Comparison of ENCODE assay signal across 8 cellular contexts in genomic region chr18:2572144-2572682, GRCh38. TPM values are rescaled to one million over a fixed set of nuclear protein-coding genes. Genes with fewer than 3 reads are reported as not detected.
DNase-seq lines count a peak whose midpoint lies in the region; ATAC-seq, FAIRE-seq and TF ChIP-seq lines count a peak whose summit lies in the region.

No MANE protein-coding gene starts in this region.

- peaks cover 12% of the 10 kb centered on the region for H3K4me1 Mint-ChIP-seq in astrocyte (ENCODE audit: low read depth, unreplicated experiment)
- H3K4me1 Mint-ChIP-seq in natural killer cell = peaks cover 42 to 43% of the 10 kb centered on the region in 2 donors

- peak overlapping the region; percentile 100 for H3K27ac Mint-ChIP-seq in astrocyte (ENCODE audit: unreplicated experiment)
- peak overlapping the region; percentile 99 to 100 for H3K27ac Mint-ChIP-seq in natural killer cell

- H3K27me3 ChIP-seq in astrocyte (ENCODE audit: insufficient read depth, low read length) = no peaks in the 10 kb centered on the region

- peak overlapping the region; percentile 99 for H3K4me3 ChIP-seq in astrocyte (ENCODE audit: insufficient read depth, low read depth, low read length)

- peak overlapping the region; percentile 96 for H3K4me2 ChIP-seq in astrocyte (ENCODE audit: low read length)

- ATAC-seq in HG03432 (IDR thresholded peaks at IDR 0.05; ENCODE audit: unreplicated experiment) (peak; percentile 14), natural killer cell (no peak)

- no peaks in the 10 kb centered on the region for H3K9me3 Mint-ChIP-seq in astrocyte (ENCODE audit: unreplicated experiment)
- no peaks in the 10 kb centered on the region for H3K9me3 Mint-ChIP-seq in natural killer cell

- peak overlapping the region; percentile 100 for H3K4me3 Mint-ChIP-seq in astrocyte (ENCODE audit: unreplicated experiment)
- peak overlapping the region; percentile 98 for H3K4me3 Mint-ChIP-seq in natural killer cell

- H3K9ac ChIP-seq in astrocyte (ENCODE audit: low read length) = peak overlapping the region; percentile 98

- FAIRE-seq in astrocyte (lab: Jason Lieb, UNC) = no peak

- H3K36me3 ChIP-seq in astrocyte (ENCODE audit: insufficient read depth, low read length) = peaks cover 3% of the 10 kb centered on the region

- H3K36me3 Mint-ChIP-seq in astrocyte (ENCODE audit: low read depth, unreplicated experiment) (no peaks in the 10 kb centered on the region), natural killer cell (no peaks in the 10 kb centered on the region)

- no peak for TF ChIP-seq CTCF in astrocyte (IDR thresholded peaks at IDR 0.05; ENCODE audit: insufficient read depth, low read depth, low read length)
- no peak for TF ChIP-seq CTCF in natural killer cell (IDR thresholded peaks at IDR 0.05)

- peak; percentile 67 for DNase-seq in DMS53 (lab: John Stamatoyannopoulos, UW)
- no peak for DNase-seq in DMS53 treated with DMSO at 0.1 percent for 48 hours (lab: John Stamatoyannopoulos, UW; ENCODE audit: unreplicated experiment)
- DNase-seq in astrocyte (ENCODE audit: low read depth) = no peak
- no peak for DNase-seq in natural killer cell
- no peak for DNase-seq in GM19238 (ENCODE audit: insufficient read length, low spot score)
- DNase-seq in stimulated activated naive CD4-positive, alpha-beta T cell (lab: John Stamatoyannopoulos, UW) = no peak
- DNase-seq in NCI-H2196 (lab: John Stamatoyannopoulos, UW; ENCODE audit: unreplicated experiment) = no peak

- H3K4me1 ChIP-seq in astrocyte (ENCODE audit: insufficient read depth, low read length) = peaks cover 15% of the 10 kb centered on the region

- H2AFZ ChIP-seq in astrocyte (ENCODE audit: low read depth, low read length) = peak overlapping the region; percentile 99

- H3K27me3 Mint-ChIP-seq in astrocyte (ENCODE audit: low read depth, unreplicated experiment) (no peaks in the 10 kb centered on the region), natural killer cell (ENCODE audit: low read depth in 2 of 2) (no peaks in the 10 kb centered on the region)

- H4K20me1 ChIP-seq in astrocyte (ENCODE audit: insufficient read depth, low read length) = no peaks in the 10 kb centered on the region

- H3K79me2 ChIP-seq in astrocyte (ENCODE audit: insufficient read depth, low read length) = peaks cover 75% of the 10 kb centered on the region

- intact Hi-C loops in natural killer cell (cut with micrococcal nuclease) = no loop called here

- no peaks in the 10 kb centered on the region for H3K9me3 ChIP-seq in astrocyte (ENCODE audit: insufficient read depth, low read depth, low read length)

- peak overlapping the region; percentile 100 for H3K27ac ChIP-seq in astrocyte (ENCODE audit: low read depth, low read length)

RNA-seq across cellular contexts. Expression of gene NDC80, which starts 0.9 kb away (rescaled TPM):
- 1.9 and 3.5 TPM in 2 replicates for total RNA-seq in astrocyte
- 1 to 10 TPM; 3.4 to 6.5 (median 5.5) TPM for total RNA-seq in natural killer cell

RNA-seq across cellular contexts. Expression of gene METTL4, which starts 0.9 kb away (rescaled TPM):
- total RNA-seq in astrocyte (9.0 and 10.5 TPM in 2 replicates), natural killer cell (10 to 100 TPM in 2 of 3 donors, 1 to 10 TPM in 1; 9.1 to 11.3 (median 10.6) TPM)
